23 cellular contexts compared by ENCODE assay signal in genomic region chr16:86080982-86081381, GRCh38.
"Had no signal": no experiment of that assay in that cellular context is flagged by ENCODE, and none has a peak within 500 bp of the region (broad histone marks: within the 10 kb centered on the region; RNA-seq: fewer than 3 reads in every experiment).

No MANE protein-coding gene starts in this region.

- H3K9me3 ChIP-seq: MG63, SJSA1 had no signal

- H3K4me3 ChIP-seq: MG63, SJSA1, SK-N-MC had no signal

- FAIRE-seq: RCC 7860 had no signal

- DNase-seq: Karpas-422, KG1, MG63, NCI-H1092, NCI-H1105 treated with DMSO at 0.1 percent for 48 hours, NCI-H1417 treated with DMSO at 0.1 percent for 48 hours, NCI-H146, NCI-H1694 treated with DMSO at 0.1 percent for 48 hours, NCI-H1930, NCI-H2081, NCI-H2171, NCI-H226, NCI-H446, NCI-H510A, NCI-H524 treated with DMSO at 0.1 percent for 48 hours, NCI-H69, NCI-H774, Right ventricle myocardium superior, RPMI8226, SIG-M5 had no signal

- H3K27ac ChIP-seq: SJSA1, SK-N-MC had no signal

- H3K27me3 ChIP-seq: MG63, SJSA1 had no signal

- H3K36me3 ChIP-seq: MG63, SJSA1 had no signal
